In genomic region chr5:146690880-146691355, GRCh38 we compare ENCODE assay signal across 1 cellular context.
TF ChIP-seq lines count a peak whose summit lies in the region.

No MANE protein-coding gene starts in this region.

TF ChIP-seq in SK-N-SH treated with all-trans-retinoic acid at 6 μM for 48 hours, 23 proteins besides CTCF, POLR2A, EP300 and RAD21 (continued from another document):
- no peak for TF ChIP-seq POU6F1 (CRISPR knock-in tag; IDR thresholded peaks at IDR 0.05; ENCODE audit: borderline replicate concordance, low read depth)
